10 cellular contexts compared by ENCODE assay signal in the genomic region with DNA sequence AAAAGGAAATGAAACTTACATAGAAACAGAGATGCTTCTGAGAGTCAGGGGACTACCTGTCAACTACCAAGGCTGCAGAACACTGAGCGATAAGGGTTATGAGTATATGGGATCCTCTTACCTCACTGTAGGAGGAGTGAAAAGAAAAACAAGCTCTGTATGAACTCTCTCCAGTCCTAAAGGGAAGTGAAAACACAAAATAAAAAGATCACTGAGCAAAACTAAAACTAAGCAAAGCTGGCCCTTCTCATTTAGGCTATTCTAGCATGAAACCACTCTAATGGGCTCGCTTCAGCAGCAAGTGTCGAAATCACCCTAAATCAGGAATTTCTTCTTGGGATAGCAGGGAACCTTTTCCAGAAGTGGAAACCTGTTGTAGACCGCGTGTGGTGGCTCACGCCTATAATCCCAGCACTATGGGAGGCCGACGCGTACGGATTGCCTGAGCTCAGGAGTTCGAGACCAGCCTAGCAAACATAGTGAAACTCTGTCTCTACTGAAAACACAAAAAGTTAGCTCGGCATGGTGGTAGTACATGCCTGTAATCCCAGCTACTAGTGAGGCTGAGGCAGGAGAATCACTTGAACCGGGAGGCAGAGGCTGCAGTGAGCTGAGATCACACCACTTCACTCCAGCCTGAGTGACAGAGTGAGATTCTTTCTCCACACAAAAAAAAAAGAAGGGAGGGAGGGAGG. TPM values are rescaled to one million over a fixed set of nuclear protein-coding genes. Genes with fewer than 3 reads are reported as not detected.
DNase-seq lines count a peak whose midpoint lies in the region; ATAC-seq, FAIRE-seq and TF ChIP-seq lines count a peak whose summit lies in the region.
"Had no signal": no experiment of that assay in that cellular context is flagged by ENCODE, and none has a peak within 500 bp of the region (broad histone marks: within the 10 kb centered on the region; RNA-seq: fewer than 3 reads in every experiment).

No MANE protein-coding gene starts in this region.

- FAIRE-seq in GM12892 (lab: Jason Lieb, UNC), result peak; percentile 95

- ATAC-seq in GM19395 (IDR thresholded peaks at IDR 0.05; ENCODE audit: unreplicated experiment) (peak; percentile 98), HG02885 (IDR thresholded peaks at IDR 0.05; ENCODE audit: poor library complexity, unreplicated experiment) (peak; percentile 99)

- no peak for TF ChIP-seq POLR2A in GM12892 (IDR thresholded peaks at IDR 0.05; ENCODE audit: low read depth, low read length)

- DNase-seq in GM12892 (ENCODE audit: insufficient read length), result peak; percentile 52
- peak; percentile 75 for DNase-seq in MV-4-11 (lab: John Stamatoyannopoulos, UW)
- no peak for DNase-seq in cerebellar nuclear complex (lab: John Stamatoyannopoulos, UW)
- DNase-seq in EL, result no peak
- no peak for DNase-seq in islet precursor cell
- no peak for DNase-seq in iPS-NIHi7 (ENCODE audit: extremely low spot score)
- DNase-seq: NCI-H1694 treated with DMSO at 0.1 percent for 48 hours, sigmoid colon had no signal

RNA-seq across cellular contexts. Expression of a gene that starts 27.0 kb away (rescaled TPM):
- polyA plus RNA-seq in GM12892 (2012; ENCODE audit: missing spikeins), result 13.2 TPM

RNA-seq across cellular contexts. Expression of a gene that starts 32.3 kb away (rescaled TPM):
- not detected for polyA plus RNA-seq in GM12892 (2012; ENCODE audit: missing spikeins)
- polyA plus RNA-seq: sigmoid colon had no signal

RNA-seq across cellular contexts. Expression of a gene that starts 48.2 kb away (rescaled TPM):
- polyA plus RNA-seq in GM12892 (2012; ENCODE audit: missing spikeins), result 19.8 TPM

Comparison
In these comparisons a context has a peak if more than half of its experiments do, and no peak if none do; other contexts are left out.
1. DNase-seq: peak in GM12892 (single experiment) and MV-4-11 (single experiment); none in cerebellar nuclear complex (0 of 2), EL (single experiment), islet precursor cell (single experiment) and iPS-NIHi7 (single experiment).